In the genomic region with DNA sequence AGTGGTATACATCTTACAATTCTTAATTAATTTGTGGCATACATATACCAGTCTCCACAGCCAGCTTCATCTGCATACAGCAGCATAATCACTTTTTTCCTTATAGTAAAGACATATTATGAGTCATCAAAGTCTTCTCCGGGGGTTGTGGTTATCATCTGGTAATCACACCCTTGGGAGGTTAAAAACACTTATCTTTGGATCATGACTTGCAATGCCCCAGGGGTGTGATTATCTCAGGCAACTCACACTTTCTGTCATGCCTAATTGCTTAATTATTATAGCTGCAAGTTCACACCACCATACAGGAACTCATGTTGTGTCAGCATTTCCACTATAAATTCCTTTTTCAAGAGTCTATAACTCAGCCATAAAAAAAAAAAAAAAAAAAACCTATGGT, we compare ENCODE assay signal across 1 cellular context.
TF ChIP-seq lines count a peak whose summit lies in the region.

No MANE protein-coding gene starts in this region.

TF ChIP-seq in K562, 482 proteins besides CTCF, POLR2A, EP300 and RAD21 (continued from another document and continues in another):
- TF ChIP-seq, protein P1, sequence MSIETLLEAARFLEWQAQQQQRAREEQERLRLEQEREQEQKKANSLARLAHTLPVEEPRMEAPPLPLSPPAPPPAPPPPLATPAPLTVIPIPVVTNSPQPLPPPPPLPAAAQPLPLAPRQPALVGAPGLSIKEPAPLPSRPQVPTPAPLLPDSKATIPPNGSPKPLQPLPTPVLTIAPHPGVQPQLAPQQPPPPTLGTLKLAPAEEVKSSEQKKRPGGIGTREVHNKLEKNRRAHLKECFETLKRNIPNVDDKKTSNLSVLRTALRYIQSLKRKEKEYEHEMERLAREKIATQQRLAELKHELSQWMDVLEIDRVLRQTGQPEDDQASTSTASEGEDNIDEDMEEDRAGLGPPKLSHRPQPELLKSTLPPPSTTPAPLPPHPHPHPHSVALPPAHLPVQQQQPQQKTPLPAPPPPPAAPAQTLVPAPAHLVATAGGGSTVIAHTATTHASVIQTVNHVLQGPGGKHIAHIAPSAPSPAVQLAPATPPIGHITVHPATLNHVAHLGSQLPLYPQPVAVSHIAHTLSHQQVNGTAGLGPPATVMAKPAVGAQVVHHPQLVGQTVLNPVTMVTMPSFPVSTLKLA (conservative IDR thresholded peaks at IDR 0.05) = no peak
- TF ChIP-seq L3MBTL2 (IDR thresholded peaks at IDR 0.05) (no peak), SREBF1 (IDR thresholded peaks at IDR 0.05; ENCODE audit: borderline replicate concordance, low read depth, low read length) (no peak), HDGF (IDR thresholded peaks at IDR 0.05) (no peak), SIRT6 (IDR thresholded peaks at IDR 0.05; ENCODE audit: low read depth, low read length) (no peak), NCOA6 (IDR thresholded peaks at IDR 0.05) (no peak), ZNF551 (CRISPR knock-in tag; IDR thresholded peaks at IDR 0.05) (no peak), RBM22 (IDR thresholded peaks at IDR 0.05; ENCODE audit: low read depth, low read length, poor library complexity, severe bottlenecking) (no peak), MTA1 (IDR thresholded peaks at IDR 0.05; ENCODE audit: borderline replicate concordance) (no peak), MAFG (tag; conservative IDR thresholded peaks at IDR 0.05) (peak; percentile 80), ARID1B (IDR thresholded peaks at IDR 0.05) (peak; percentile 87), ZNF589 (CRISPR knock-in tag; IDR thresholded peaks at IDR 0.05; ENCODE audit: low read depth) (no peak), PHB (CRISPR knock-in tag; IDR thresholded peaks at IDR 0.05) (no peak), ELF1 (tag; IDR thresholded peaks at IDR 0.05) (no peak), PYGO2 (tag; IDR thresholded peaks at IDR 0.05) (no peak), ZNF174 (CRISPR knock-in tag; IDR thresholded peaks at IDR 0.05) (no peak), DNMT1 (IDR thresholded peaks at IDR 0.05) (no peak), ZKSCAN1 (IDR thresholded peaks at IDR 0.05; ENCODE audit: low read depth, low read length) (no peak), RBM25 (IDR thresholded peaks at IDR 0.05; ENCODE audit: low read depth, low read length, severe bottlenecking) (no peak), POLR2AphosphoS5 (IDR thresholded peaks at IDR 0.05; ENCODE audit: control insufficient read depth, insufficient read depth, low read depth, low read length) (no peak), DDX20 (tag; IDR thresholded peaks at IDR 0.05; ENCODE audit: low read depth) (no peak), GATA2 (CRISPR knock-in tag; IDR thresholded peaks at IDR 0.05) (no peak), POLR2B (IDR thresholded peaks at IDR 0.05; ENCODE audit: low read depth, partially characterized antibody) (no peak), TBL1XR1 (IDR thresholded peaks at IDR 0.05; ENCODE audit: low read length in 2 of 2) (0 out of 4 replicates have a peak, but pooled peaks of 1 of the 2 experiments have one; percentile 28), FOXM1 (IDR thresholded peaks at IDR 0.05; ENCODE audit: low read depth) (no peak), FOXM1 (CRISPR knock-in tag; IDR thresholded peaks at IDR 0.05; ENCODE audit: low read depth) (no peak), SMARCA4 (IDR thresholded peaks at IDR 0.05) (peak; percentile 86), MCM5 (IDR thresholded peaks at IDR 0.05; ENCODE audit: low read depth) (no peak), SIN3B (IDR thresholded peaks at IDR 0.05; ENCODE audit: low read depth) (no peak), CBFA2T3 (IDR thresholded peaks at IDR 0.05) (peak; percentile 79)
- TF ChIP-seq, protein P2, sequence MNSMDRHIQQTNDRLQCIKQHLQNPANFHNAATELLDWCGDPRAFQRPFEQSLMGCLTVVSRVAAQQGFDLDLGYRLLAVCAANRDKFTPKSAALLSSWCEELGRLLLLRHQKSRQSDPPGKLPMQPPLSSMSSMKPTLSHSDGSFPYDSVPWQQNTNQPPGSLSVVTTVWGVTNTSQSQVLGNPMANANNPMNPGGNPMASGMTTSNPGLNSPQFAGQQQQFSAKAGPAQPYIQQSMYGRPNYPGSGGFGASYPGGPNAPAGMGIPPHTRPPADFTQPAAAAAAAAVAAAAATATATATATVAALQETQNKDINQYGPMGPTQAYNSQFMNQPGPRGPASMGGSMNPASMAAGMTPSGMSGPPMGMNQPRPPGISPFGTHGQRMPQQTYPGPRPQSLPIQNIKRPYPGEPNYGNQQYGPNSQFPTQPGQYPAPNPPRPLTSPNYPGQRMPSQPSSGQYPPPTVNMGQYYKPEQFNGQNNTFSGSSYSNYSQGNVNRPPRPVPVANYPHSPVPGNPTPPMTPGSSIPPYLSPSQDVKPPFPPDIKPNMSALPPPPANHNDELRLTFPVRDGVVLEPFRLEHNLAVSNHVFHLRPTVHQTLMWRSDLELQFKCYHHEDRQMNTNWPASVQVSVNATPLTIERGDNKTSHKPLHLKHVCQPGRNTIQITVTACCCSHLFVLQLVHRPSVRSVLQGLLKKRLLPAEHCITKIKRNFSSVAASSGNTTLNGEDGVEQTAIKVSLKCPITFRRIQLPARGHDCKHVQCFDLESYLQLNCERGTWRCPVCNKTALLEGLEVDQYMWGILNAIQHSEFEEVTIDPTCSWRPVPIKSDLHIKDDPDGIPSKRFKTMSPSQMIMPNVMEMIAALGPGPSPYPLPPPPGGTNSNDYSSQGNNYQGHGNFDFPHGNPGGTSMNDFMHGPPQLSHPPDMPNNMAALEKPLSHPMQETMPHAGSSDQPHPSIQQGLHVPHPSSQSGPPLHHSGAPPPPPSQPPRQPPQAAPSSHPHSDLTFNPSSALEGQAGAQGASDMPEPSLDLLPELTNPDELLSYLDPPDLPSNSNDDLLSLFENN (IDR thresholded peaks at IDR 0.05; ENCODE audit: low read depth in 2 of 2, low read length in 2 of 2) = no peak
- TF ChIP-seq, protein P3, sequence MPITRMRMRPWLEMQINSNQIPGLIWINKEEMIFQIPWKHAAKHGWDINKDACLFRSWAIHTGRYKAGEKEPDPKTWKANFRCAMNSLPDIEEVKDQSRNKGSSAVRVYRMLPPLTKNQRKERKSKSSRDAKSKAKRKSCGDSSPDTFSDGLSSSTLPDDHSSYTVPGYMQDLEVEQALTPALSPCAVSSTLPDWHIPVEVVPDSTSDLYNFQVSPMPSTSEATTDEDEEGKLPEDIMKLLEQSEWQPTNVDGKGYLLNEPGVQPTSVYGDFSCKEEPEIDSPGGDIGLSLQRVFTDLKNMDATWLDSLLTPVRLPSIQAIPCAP (CRISPR knock-in tag; IDR thresholded peaks at IDR 0.05; ENCODE audit: borderline replicate concordance) = no peak
- TF ChIP-seq, protein P4, sequence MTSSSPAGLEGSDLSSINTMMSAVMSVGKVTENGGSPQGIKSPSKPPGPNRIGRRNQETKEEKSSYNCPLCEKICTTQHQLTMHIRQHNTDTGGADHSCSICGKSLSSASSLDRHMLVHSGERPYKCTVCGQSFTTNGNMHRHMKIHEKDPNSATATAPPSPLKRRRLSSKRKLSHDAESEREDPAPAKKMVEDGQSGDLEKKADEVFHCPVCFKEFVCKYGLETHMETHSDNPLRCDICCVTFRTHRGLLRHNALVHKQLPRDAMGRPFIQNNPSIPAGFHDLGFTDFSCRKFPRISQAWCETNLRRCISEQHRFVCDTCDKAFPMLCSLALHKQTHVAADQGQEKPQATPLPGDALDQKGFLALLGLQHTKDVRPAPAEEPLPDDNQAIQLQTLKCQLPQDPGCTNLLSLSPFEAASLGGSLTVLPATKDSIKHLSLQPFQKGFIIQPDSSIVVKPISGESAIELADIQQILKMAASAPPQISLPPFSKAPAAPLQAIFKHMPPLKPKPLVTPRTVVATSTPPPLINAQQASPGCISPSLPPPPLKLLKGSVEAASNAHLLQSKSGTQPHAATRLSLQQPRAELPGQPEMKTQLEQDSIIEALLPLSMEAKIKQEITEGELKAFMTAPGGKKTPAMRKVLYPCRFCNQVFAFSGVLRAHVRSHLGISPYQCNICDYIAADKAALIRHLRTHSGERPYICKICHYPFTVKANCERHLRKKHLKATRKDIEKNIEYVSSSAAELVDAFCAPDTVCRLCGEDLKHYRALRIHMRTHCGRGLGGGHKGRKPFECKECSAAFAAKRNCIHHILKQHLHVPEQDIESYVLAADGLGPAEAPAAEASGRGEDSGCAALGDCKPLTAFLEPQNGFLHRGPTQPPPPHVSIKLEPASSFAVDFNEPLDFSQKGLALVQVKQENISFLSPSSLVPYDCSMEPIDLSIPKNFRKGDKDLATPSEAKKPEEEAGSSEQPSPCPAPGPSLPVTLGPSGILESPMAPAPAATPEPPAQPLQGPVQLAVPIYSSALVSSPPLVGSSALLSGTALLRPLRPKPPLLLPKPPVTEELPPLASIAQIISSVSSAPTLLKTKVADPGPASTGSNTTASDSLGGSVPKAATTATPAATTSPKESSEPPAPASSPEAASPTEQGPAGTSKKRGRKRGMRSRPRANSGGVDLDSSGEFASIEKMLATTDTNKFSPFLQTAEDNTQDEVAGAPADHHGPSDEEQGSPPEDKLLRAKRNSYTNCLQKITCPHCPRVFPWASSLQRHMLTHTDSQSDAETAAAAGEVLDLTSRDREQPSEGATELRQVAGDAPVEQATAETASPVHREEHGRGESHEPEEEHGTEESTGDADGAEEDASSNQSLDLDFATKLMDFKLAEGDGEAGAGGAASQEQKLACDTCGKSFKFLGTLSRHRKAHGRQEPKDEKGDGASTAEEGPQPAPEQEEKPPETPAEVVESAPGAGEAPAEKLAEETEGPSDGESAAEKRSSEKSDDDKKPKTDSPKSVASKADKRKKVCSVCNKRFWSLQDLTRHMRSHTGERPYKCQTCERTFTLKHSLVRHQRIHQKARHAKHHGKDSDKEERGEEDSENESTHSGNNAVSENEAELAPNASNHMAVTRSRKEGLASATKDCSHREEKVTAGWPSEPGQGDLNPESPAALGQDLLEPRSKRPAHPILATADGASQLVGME (CRISPR knock-in tag; IDR thresholded peaks at IDR 0.05) = no peak
- TF ChIP-seq, protein P5, sequence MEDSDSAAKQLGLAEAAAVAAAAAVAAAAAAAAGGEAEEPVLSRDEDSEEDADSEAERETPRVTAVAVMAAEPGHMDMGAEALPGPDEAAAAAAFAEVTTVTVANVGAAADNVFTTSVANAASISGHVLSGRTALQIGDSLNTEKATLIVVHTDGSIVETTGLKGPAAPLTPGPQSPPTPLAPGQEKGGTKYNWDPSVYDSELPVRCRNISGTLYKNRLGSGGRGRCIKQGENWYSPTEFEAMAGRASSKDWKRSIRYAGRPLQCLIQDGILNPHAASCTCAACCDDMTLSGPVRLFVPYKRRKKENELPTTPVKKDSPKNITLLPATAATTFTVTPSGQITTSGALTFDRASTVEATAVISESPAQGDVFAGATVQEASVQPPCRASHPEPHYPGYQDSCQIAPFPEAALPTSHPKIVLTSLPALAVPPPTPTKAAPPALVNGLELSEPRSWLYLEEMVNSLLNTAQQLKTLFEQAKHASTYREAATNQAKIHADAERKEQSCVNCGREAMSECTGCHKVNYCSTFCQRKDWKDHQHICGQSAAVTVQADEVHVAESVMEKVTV (CRISPR knock-in tag; IDR thresholded peaks at IDR 0.05) = no peak
- TF ChIP-seq, protein P6, sequence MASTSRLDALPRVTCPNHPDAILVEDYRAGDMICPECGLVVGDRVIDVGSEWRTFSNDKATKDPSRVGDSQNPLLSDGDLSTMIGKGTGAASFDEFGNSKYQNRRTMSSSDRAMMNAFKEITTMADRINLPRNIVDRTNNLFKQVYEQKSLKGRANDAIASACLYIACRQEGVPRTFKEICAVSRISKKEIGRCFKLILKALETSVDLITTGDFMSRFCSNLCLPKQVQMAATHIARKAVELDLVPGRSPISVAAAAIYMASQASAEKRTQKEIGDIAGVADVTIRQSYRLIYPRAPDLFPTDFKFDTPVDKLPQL (IDR thresholded peaks at IDR 0.05; ENCODE audit: extremely low read depth, insufficient read length) = no peak
- TF ChIP-seq, protein P7, sequence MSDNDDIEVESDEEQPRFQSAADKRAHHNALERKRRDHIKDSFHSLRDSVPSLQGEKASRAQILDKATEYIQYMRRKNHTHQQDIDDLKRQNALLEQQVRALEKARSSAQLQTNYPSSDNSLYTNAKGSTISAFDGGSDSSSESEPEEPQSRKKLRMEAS (CRISPR knock-in tag; IDR thresholded peaks at IDR 0.05) = no peak
- TF ChIP-seq, protein P8, sequence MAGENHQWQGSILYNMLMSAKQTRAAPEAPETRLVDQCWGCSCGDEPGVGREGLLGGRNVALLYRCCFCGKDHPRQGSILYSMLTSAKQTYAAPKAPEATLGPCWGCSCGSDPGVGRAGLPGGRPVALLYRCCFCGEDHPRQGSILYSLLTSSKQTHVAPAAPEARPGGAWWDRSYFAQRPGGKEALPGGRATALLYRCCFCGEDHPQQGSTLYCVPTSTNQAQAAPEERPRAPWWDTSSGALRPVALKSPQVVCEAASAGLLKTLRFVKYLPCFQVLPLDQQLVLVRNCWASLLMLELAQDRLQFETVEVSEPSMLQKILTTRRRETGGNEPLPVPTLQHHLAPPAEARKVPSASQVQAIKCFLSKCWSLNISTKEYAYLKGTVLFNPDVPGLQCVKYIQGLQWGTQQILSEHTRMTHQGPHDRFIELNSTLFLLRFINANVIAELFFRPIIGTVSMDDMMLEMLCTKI (IDR thresholded peaks at IDR 0.05; ENCODE audit: partially characterized antibody) = no peak
- TF ChIP-seq, protein P9, sequence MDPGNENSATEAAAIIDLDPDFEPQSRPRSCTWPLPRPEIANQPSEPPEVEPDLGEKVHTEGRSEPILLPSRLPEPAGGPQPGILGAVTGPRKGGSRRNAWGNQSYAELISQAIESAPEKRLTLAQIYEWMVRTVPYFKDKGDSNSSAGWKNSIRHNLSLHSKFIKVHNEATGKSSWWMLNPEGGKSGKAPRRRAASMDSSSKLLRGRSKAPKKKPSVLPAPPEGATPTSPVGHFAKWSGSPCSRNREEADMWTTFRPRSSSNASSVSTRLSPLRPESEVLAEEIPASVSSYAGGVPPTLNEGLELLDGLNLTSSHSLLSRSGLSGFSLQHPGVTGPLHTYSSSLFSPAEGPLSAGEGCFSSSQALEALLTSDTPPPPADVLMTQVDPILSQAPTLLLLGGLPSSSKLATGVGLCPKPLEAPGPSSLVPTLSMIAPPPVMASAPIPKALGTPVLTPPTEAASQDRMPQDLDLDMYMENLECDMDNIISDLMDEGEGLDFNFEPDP (CRISPR knock-in tag; IDR thresholded peaks at IDR 0.05) = no peak
